31 cellular contexts compared by ENCODE assay signal in the genomic region with DNA sequence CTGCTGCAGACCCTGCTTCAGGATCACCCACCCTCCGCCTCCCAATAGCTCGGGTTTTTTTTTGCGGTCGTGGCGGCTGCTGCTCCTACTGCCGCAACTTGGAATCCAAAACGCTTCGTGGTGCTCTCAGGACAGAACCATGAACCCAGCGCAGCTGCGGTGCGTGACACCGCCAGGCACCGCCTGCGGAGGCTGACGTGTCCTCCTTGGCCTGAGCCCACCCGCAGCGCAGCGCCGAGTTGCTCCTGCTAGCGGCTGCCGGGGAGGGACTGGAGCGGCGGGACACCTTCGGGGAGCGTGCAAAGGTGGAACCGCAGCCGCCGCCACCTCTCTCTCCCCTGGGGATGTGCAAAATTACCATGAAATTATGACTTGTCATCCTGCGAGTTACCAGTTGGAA.
"Had no signal": no experiment of that assay in that cellular context is flagged by ENCODE, and none has a peak within 500 bp of the region (broad histone marks: within the 10 kb centered on the region; RNA-seq: fewer than 3 reads in every experiment).

No MANE protein-coding gene starts in this region.

- H3K4me3 ChIP-seq: adrenal gland, SJSA1 had no signal

- H3K36me3 ChIP-seq: adrenal gland, SJSA1 had no signal

- DNase-seq: activated B cell treated with CpG ODN at 0.5 μM for 24 hours; activated CD4-positive, alpha-beta memory T cell treated with anti-CD3 and anti-CD28 coated beads for 36 hours; activated CD4-positive, alpha-beta T cell treated with anti-CD3 and anti-CD28 coated beads for 4 hours; activated CD4-positive, alpha-beta T cell treated with anti-CD3 and anti-CD28 coated beads, Interleukin-2, amount 50 U/mL, for 1 hour; activated CD4-positive, CD25-positive, alpha-beta regulatory T cell treated with anti-CD3 and anti-CD28 coated beads, Interleukin-2, amount 50 U/mL, for 72 hours; activated CD8-positive, alpha-beta memory T cell treated with anti-CD3 and anti-CD28 coated beads, Interleukin-2, amount 50 U/mL, for 4 hours; activated gamma-delta T cell treated with Interleukin-2 at 50 U/mL for 16 hours; activated naive CD4-positive, alpha-beta T cell treated with anti-CD3 and anti-CD28 coated beads for 36 hours; activated T-cell treated with anti-CD3 and anti-CD28 coated beads for 4 hours; activated T-cell treated with anti-CD3 and anti-CD28 coated beads, Interleukin-2, amount 50 U/mL, for 4 hours; adrenal gland; caudate nucleus; cerebellar nuclear complex; Karpas-422; KBM-7; NCI-H1105; NCI-H1417 treated with DMSO at 0.1 percent for 48 hours; NCI-H187 treated with DMSO at 0.1 percent for 48 hours; NCI-H2081 treated with DMSO at 0.1 percent for 48 hours; NCI-H510A; NCI-H526; NK-92 treated with Interleukin-12 subunit alpha and Interleukin-12 subunit beta, amount 100 ng/mL, for 24 hours; RPMI8226; SHP77 treated with DMSO at 0.1 percent for 48 hours; SW 1271; T-helper 1 cell; T-helper 2 cell; T-helper 9 cell had no signal

- H3K9me3 ChIP-seq: adrenal gland had no signal

- H3K27me3 ChIP-seq: adrenal gland, SJSA1 had no signal

- H3K4me1 ChIP-seq: adrenal gland, SJSA1 had no signal

- ATAC-seq: activated naive CD4-positive, alpha-beta T cell treated with anti-CD3 and anti-CD28 coated beads, Interleukin-2, amount 50 U/mL, for 72 hours; activated T-cell treated with anti-CD3 and anti-CD28 coated beads, Interleukin-2, amount 50 U/mL, for 4 hours had no signal

- H3K27ac ChIP-seq: adrenal gland, SJSA1, VCaP had no signal
